16 cellular contexts compared by ENCODE assay signal in the genomic region with DNA sequence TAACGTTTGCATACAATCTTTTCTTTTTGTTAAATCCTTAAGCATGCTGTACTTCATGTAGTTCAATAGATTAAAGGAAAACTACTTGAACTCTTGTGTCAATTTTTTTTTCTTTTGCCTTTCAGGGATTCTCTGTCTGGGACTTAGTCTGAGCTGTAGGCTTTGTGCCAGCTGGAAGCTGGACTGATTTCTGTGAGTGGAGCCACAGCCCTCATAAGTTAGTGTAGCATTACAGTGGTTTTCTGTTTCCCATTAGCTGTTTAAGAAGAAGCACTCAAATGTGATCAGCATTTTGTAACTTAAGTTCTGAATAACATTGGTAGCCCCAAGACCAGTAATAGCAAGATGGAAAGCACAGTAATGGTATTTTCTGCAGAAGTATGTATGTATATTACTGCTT.
DNase-seq lines count a peak whose midpoint lies in the region; ATAC-seq and TF ChIP-seq lines count a peak whose summit lies in the region.
"Had no signal": no experiment of that assay in that cellular context is flagged by ENCODE, and none has a peak within 500 bp of the region (broad histone marks: within the 10 kb centered on the region; RNA-seq: fewer than 3 reads in every experiment).

No MANE protein-coding gene starts in this region.

- H3K14ac ChIP-seq in IMR-90 (replicated peaks; ENCODE audit: low read depth, low read length): no peak overlapping the region

- no peak overlapping the region for H2BK5ac ChIP-seq in IMR-90 (ENCODE audit: low read depth, low read length, poor library complexity, severe bottlenecking)

- no peak overlapping the region for H3K9ac ChIP-seq in IMR-90 (ENCODE audit: low read depth, low read length)

- CTCF ChIA-PET in IMR-90 (lab: Yijun Ruan, JAX): no interaction called here

- H3K4me3 Mint-ChIP-seq in CD14-positive monocyte: no peak overlapping the region
- H3K4me3 Mint-ChIP-seq: activated CD8-positive, alpha-beta T cell treated with anti-CD3 and anti-CD28 coated beads, Interleukin-2, amount 10 ng/mL, durations not matched to agents 7 days and 5 days; memory B cell; stimulated activated naive CD8-positive, alpha-beta T cell treated with anti-CD3 and anti-CD28 coated beads, Interleukin-15, amount 100 ng/mL, for 72 hours had no signal

- H3K9me1 ChIP-seq in IMR-90 (ENCODE audit: insufficient read depth, low read length): no peaks in the 10 kb centered on the region

- POLR2A ChIA-PET in IMR-90 (lab: Charles Lee; ENCODE audit: unreplicated experiment): no interaction called here

- H3K56ac ChIP-seq in IMR-90 (ENCODE audit: extremely low read depth, insufficient read depth, low read length): no peak overlapping the region

- H3K4me2 ChIP-seq in IMR-90 (ENCODE audit: low read depth, low read length): no peak overlapping the region

- H3K27me3 ChIP-seq in IMR-90 (ENCODE audit: control insufficient read depth, insufficient read depth, low read length) (no peaks in the 10 kb centered on the region), brain microvascular endothelial cell (replicated peaks) (no peaks in the 10 kb centered on the region)

- H2AK5ac ChIP-seq in IMR-90 (ENCODE audit: low read depth, low read length): no peak overlapping the region

- in situ Hi-C loops in IMR-90 (cut with MboI; ENCODE audit: low sequenced_read_pairs): no loop called here
- in situ Hi-C loops in brain microvascular endothelial cell (cut with HindIII; ENCODE audit: low pct_ligation_motif_present, low sequenced_read_pairs): no loop called here

- H2AFZ ChIP-seq in IMR-90 (replicated peaks; ENCODE audit: low read length, poor library complexity): no peak overlapping the region

- H3K9me3 Mint-ChIP-seq in CD14-positive monocyte: peaks cover 0 to 8% (median 2%) of the 10 kb centered on the region in 7 donors
- H3K9me3 Mint-ChIP-seq: memory B cell; stimulated activated naive CD8-positive, alpha-beta T cell treated with anti-CD3 and anti-CD28 coated beads, Interleukin-15, amount 100 ng/mL, for 72 hours had no signal

- no peaks in the 10 kb centered on the region for H3K9me3 ChIP-seq in IMR-90 (ENCODE audit: control insufficient read depth, insufficient read depth, low read length)

- H3K36me3 ChIP-seq in IMR-90 (ENCODE audit: control insufficient read depth, insufficient read depth, low read length) (no peaks in the 10 kb centered on the region), brain microvascular endothelial cell (replicated peaks) (no peaks in the 10 kb centered on the region)

- no peak overlapping the region for H2BK15ac ChIP-seq in IMR-90 (ENCODE audit: low read depth, low read length)

- no peaks in the 10 kb centered on the region for H4K20me1 ChIP-seq in IMR-90 (ENCODE audit: insufficient read depth, low read length)

- no peaks in the 10 kb centered on the region for H3K4me1 Mint-ChIP-seq in CD14-positive monocyte
- H3K4me1 Mint-ChIP-seq: memory B cell; stimulated activated naive CD8-positive, alpha-beta T cell treated with anti-CD3 and anti-CD28 coated beads, Interleukin-15, amount 100 ng/mL, for 72 hours had no signal

- BruUV-seq in IMR-90 (replicated peaks; lab: Mats Ljungman, UMichigan): no TSS peak

- no peak overlapping the region for H4K91ac ChIP-seq in IMR-90 (ENCODE audit: insufficient read depth, low read depth, low read length)

- no peak overlapping the region for H4K5ac ChIP-seq in IMR-90 (ENCODE audit: low read depth, low read length)

- no peak overlapping the region for H3K18ac ChIP-seq in IMR-90 (ENCODE audit: low read depth, low read length)

- no peak for TF ChIP-seq CTCF in IMR-90 (conservative IDR thresholded peaks at IDR 0.05; ENCODE audit: low read depth, low read length)
- TF ChIP-seq CTCF in brain microvascular endothelial cell (IDR thresholded peaks at IDR 0.05; ENCODE audit: low read depth, low read length, missing control alignments): no peak
- TF ChIP-seq CTCF in CD14-positive monocyte (IDR thresholded peaks at IDR 0.05): no peak

- TF ChIP-seq RAD21 in IMR-90 (IDR thresholded peaks at IDR 0.05; ENCODE audit: low read length): no peak

- H3K27ac ChIP-seq in IMR-90 (ENCODE audit: insufficient read depth, low read length) (no peak overlapping the region), brain microvascular endothelial cell (no peak overlapping the region)
- H3K27ac ChIP-seq: C4-2B had no signal

- no peak overlapping the region for H3K4me3 ChIP-seq in IMR-90 (ENCODE audit: insufficient read depth, low read depth, low read length)
- no peak overlapping the region for H3K4me3 ChIP-seq in brain microvascular endothelial cell (ENCODE audit: low read depth, low read length)

- H3K79me1 ChIP-seq in IMR-90 (ENCODE audit: low read depth in 1 of 2, low read length in 2 of 2): no peaks in the 10 kb centered on the region

- DNase-seq in AG08395 (ENCODE audit: low spot score) (peak; percentile 78), IMR-90 (peak; percentile 60), brain microvascular endothelial cell (peak; percentile 42), kidney glomerular epithelial cell (lab: John Stamatoyannopoulos, UW) (peak; percentile 45), NCI-H1930 (lab: John Stamatoyannopoulos, UW) (no peak), DMS79 (lab: John Stamatoyannopoulos, UW) (no peak), CD14-positive monocyte (ENCODE audit: low spot score) (no peak), MV-4-11 (lab: John Stamatoyannopoulos, UW) (no peak)
- DNase-seq: activated CD8-positive, alpha-beta T cell treated with anti-CD3 and anti-CD28 coated beads, Interleukin-2, amount 10 ng/mL, durations not matched to agents 7 days and 5 days; activated naive CD4-positive, alpha-beta T cell; cortex of kidney; NCI-H1436 treated with DMSO at 0.1 percent for 48 hours; stimulated activated CD4-positive, alpha-beta T cell treated with anti-CD3 and anti-CD28 coated beads, Interleukin-4, amount 100 ng/mL, for 4 hours; stimulated activated naive CD8-positive, alpha-beta T cell treated with anti-CD3 and anti-CD28 coated beads, Interleukin-15, amount 100 ng/mL, for 72 hours had no signal

- H3K27ac Mint-ChIP-seq in CD14-positive monocyte: no peak overlapping the region
- H3K27ac Mint-ChIP-seq: activated CD8-positive, alpha-beta T cell treated with anti-CD3 and anti-CD28 coated beads, Interleukin-2, amount 10 ng/mL, durations not matched to agents 7 days and 5 days; memory B cell; stimulated activated naive CD8-positive, alpha-beta T cell treated with anti-CD3 and anti-CD28 coated beads, Interleukin-15, amount 100 ng/mL, for 72 hours had no signal

- no peak overlapping the region for H3K4ac ChIP-seq in IMR-90 (ENCODE audit: low read depth, low read length)

- no peak overlapping the region for H4K8ac ChIP-seq in IMR-90 (ENCODE audit: low read depth in 2 of 2, low read length in 2 of 2)

- no peak overlapping the region for H2BK20ac ChIP-seq in IMR-90 (ENCODE audit: low read depth, low read length)

- no peak for TF ChIP-seq POLR2A in IMR-90 (IDR thresholded peaks at IDR 0.05; ENCODE audit: low read depth, low read length)

- H2BK120ac ChIP-seq in IMR-90 (ENCODE audit: low read depth, low read length): no peak overlapping the region

- H3K27me3 Mint-ChIP-seq in CD14-positive monocyte (ENCODE audit: low read depth in 3 of 3): no peaks in the 10 kb centered on the region
- H3K27me3 Mint-ChIP-seq: memory B cell; stimulated activated naive CD8-positive, alpha-beta T cell treated with anti-CD3 and anti-CD28 coated beads, Interleukin-15, amount 100 ng/mL, for 72 hours had no signal

- H2AK9ac ChIP-seq in IMR-90 (replicated peaks; ENCODE audit: low read depth, low read length, poor library complexity): no peak overlapping the region

- H3K36me3 Mint-ChIP-seq in CD14-positive monocyte: no peaks in the 10 kb centered on the region
- H3K36me3 Mint-ChIP-seq: memory B cell had no signal

- ATAC-seq in IMR-90 (ENCODE audit: low read depth): no peak
- ATAC-seq: activated CD8-positive, alpha-beta T cell treated with anti-CD3 and anti-CD28 coated beads, Interleukin-2, amount 10 ng/mL, durations not matched to agents 7 days and 5 days; stimulated activated naive CD8-positive, alpha-beta T cell treated with anti-CD3 and anti-CD28 coated beads, Interleukin-15, amount 100 ng/mL, for 72 hours had no signal

- dilution Hi-C loops in IMR-90 (cut with HindIII; ENCODE audit: low sequenced_read_pairs, unreplicated experiment): no loop called here

- H3K23ac ChIP-seq in IMR-90 (ENCODE audit: low read depth, low read length): no peak overlapping the region

- no peaks in the 10 kb centered on the region; the same call in 1 of the 2 replicates for H3K4me1 ChIP-seq in IMR-90 (ENCODE audit: control insufficient read depth, insufficient read depth, low read length)

- intact Hi-C loops in IMR-90 (cut with micrococcal nuclease) (loop anchor here (10.0 kb wide), 1 partner anchor 329 kb away; a partner anchor contains a TSS), CD14-positive monocyte (cut with micrococcal nuclease) (no loop called here)

- no CpG with 5 or more reads among the region's 1 CpG for whole genome bisulfite sequencing in IMR-90 (ENCODE audit: extremely low coverage in 2 of 2, insufficient read length in 1 of 2), 2 experiments

TF ChIP-seq in IMR-90, 13 proteins besides CTCF, POLR2A, EP300 and RAD21 (continues in another document):
- no peak for TF ChIP-seq CHD1 (IDR thresholded peaks at IDR 0.05; ENCODE audit: low read depth, low read length)
- TF ChIP-seq MAFK (IDR thresholded peaks at IDR 0.05; ENCODE audit: low read depth, low read length): no peak
- no peak for TF ChIP-seq SMC3 (IDR thresholded peaks at IDR 0.05; ENCODE audit: low read depth, low read length)
- TF ChIP-seq MXI1 (IDR thresholded peaks at IDR 0.05; ENCODE audit: borderline replicate concordance, low read depth, low read length): no peak
- TF ChIP-seq FOS (IDR thresholded peaks at IDR 0.05; ENCODE audit: low read depth, low read length): no peak
- TF ChIP-seq, protein P1, sequence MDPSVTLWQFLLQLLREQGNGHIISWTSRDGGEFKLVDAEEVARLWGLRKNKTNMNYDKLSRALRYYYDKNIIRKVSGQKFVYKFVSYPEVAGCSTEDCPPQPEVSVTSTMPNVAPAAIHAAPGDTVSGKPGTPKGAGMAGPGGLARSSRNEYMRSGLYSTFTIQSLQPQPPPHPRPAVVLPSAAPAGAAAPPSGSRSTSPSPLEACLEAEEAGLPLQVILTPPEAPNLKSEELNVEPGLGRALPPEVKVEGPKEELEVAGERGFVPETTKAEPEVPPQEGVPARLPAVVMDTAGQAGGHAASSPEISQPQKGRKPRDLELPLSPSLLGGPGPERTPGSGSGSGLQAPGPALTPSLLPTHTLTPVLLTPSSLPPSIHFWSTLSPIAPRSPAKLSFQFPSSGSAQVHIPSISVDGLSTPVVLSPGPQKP (IDR thresholded peaks at IDR 0.05; ENCODE audit: borderline replicate concordance, low read depth, low read length): no peak
- TF ChIP-seq RFX5 (IDR thresholded peaks at IDR 0.05; ENCODE audit: low read depth, low read length): no peak
- no peak for TF ChIP-seq CEBPB (IDR thresholded peaks at IDR 0.05; ENCODE audit: low read depth, low read length)
- no peak for TF ChIP-seq BHLHE40 (IDR thresholded peaks at IDR 0.05; ENCODE audit: low read depth, low read length)
- TF ChIP-seq RCOR1 (IDR thresholded peaks at IDR 0.05; ENCODE audit: insufficient replicate concordance, low read length): no peak

Comparison
In these comparisons a context has a peak if more than half of its experiments do, and no peak if none do; other contexts are left out.
1. DNase-seq: peak in AG08395 (single experiment), IMR-90 (single experiment), brain microvascular endothelial cell (single experiment) and kidney glomerular epithelial cell (single experiment); none in NCI-H1930 (0 of 2), DMS79 (single experiment), CD14-positive monocyte (single experiment) and MV-4-11 (single experiment).